ENCODE assay signal across 8 cellular contexts in the genomic region with DNA sequence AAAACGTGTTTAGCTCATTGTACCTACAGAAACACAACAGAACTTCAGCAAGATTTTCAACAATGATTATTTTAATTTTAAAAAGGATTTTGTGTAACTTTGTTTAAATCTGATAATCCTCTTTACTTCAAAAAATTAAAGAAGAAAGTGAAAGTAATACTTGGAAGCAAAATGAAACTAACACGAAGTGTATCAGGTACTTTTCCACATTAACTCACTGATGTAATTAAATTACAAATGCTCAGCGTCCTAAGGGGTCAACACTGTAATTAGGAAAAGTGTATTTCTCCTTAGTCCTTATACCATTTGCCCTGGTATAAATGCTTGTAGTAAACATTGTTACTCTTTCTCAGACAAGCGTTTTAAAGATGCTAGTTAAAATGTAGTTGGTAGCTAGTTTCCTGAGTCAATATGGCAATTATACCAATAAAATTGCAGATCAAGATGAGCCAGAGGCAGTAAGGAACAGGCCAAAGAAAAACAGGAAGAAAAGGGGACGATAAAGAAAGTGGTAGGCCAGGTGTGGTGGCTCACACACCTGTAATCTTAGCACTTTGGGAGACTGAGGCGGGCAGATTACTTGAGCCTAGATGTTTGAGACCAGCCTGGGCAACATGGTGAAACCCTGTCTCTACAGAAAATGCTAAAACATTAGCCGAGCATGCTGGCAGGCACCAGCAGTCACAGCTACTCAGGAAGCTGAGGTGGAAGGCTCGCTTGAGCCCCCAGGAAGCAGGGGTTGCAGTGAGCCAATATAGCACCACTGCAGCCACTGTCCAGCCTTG.
DNase-seq lines count a peak whose midpoint lies in the region; ATAC-seq and TF ChIP-seq lines count a peak whose summit lies in the region.

No MANE protein-coding gene starts in this region.

- no peaks in the 10 kb centered on the region for H3K27me3 Mint-ChIP-seq in activated naive CD4-positive, alpha-beta T cell treated with anti-CD3 and anti-CD28 coated beads for 36 hours (ENCODE audit: low read depth)
- H3K27me3 Mint-ChIP-seq in activated naive CD8-positive, alpha-beta T cell treated with anti-CD3 and anti-CD28 coated beads for 36 hours, result no peaks in the 10 kb centered on the region
- no peaks in the 10 kb centered on the region for H3K27me3 Mint-ChIP-seq in mesothelial cell of epicardium (ENCODE audit: low read depth)

- no peak for TF ChIP-seq CTCF in mesothelial cell of epicardium (IDR thresholded peaks at IDR 0.05; ENCODE audit: unreplicated experiment)

- peak overlapping the region; percentile 87 for H3K27ac Mint-ChIP-seq in activated naive CD4-positive, alpha-beta T cell treated with anti-CD3 and anti-CD28 coated beads for 36 hours
- peak overlapping the region; percentile 93 for H3K27ac Mint-ChIP-seq in activated naive CD8-positive, alpha-beta T cell treated with anti-CD3 and anti-CD28 coated beads for 36 hours
- H3K27ac Mint-ChIP-seq in mesothelial cell of epicardium, result peak overlapping the region; percentile 6

- H3K4me3 Mint-ChIP-seq in activated naive CD4-positive, alpha-beta T cell treated with anti-CD3 and anti-CD28 coated beads for 36 hours, result peak overlapping the region; percentile 54
- peak overlapping the region; percentile 64 for H3K4me3 Mint-ChIP-seq in activated naive CD8-positive, alpha-beta T cell treated with anti-CD3 and anti-CD28 coated beads for 36 hours
- H3K4me3 Mint-ChIP-seq in mesothelial cell of epicardium, result no peak overlapping the region

- no peaks in the 10 kb centered on the region for H3K36me3 Mint-ChIP-seq in activated naive CD4-positive, alpha-beta T cell treated with anti-CD3 and anti-CD28 coated beads for 36 hours (ENCODE audit: low read depth)
- H3K36me3 Mint-ChIP-seq in activated naive CD8-positive, alpha-beta T cell treated with anti-CD3 and anti-CD28 coated beads for 36 hours, result peaks cover 9% of the 10 kb centered on the region
- H3K36me3 Mint-ChIP-seq in mesothelial cell of epicardium, result no peaks in the 10 kb centered on the region

- intact Hi-C loops in activated naive CD4-positive, alpha-beta T cell treated with anti-CD3 and anti-CD28 coated beads for 36 hours (cut with micrococcal nuclease), result loop anchor here (1.0 to 10.0 kb wide), 10 partner anchors 49 to 1121 kb away; a partner anchor contains a TSS
- intact Hi-C loops in posterior vena cava (cut with DNase I), result no loop called here

- H3K4me1 Mint-ChIP-seq in activated naive CD4-positive, alpha-beta T cell treated with anti-CD3 and anti-CD28 coated beads for 36 hours (ENCODE audit: low read depth), result peaks cover 27% of the 10 kb centered on the region
- peaks cover 20% of the 10 kb centered on the region for H3K4me1 Mint-ChIP-seq in activated naive CD8-positive, alpha-beta T cell treated with anti-CD3 and anti-CD28 coated beads for 36 hours
- H3K4me1 Mint-ChIP-seq in mesothelial cell of epicardium, result peaks cover 11% of the 10 kb centered on the region

- CTCF ChIA-PET in activated naive CD4-positive, alpha-beta T cell treated with anti-CD3 and anti-CD28 coated beads for 36 hours (lab: Charles Lee), result interaction anchor here (0.7 kb wide), 1 partner anchor 72 kb away, joined by 5 read pairs; no protein-coding TSS in a partner anchor

- no peaks in the 10 kb centered on the region for H3K9me3 Mint-ChIP-seq in activated naive CD4-positive, alpha-beta T cell treated with anti-CD3 and anti-CD28 coated beads for 36 hours
- H3K9me3 Mint-ChIP-seq in activated naive CD8-positive, alpha-beta T cell treated with anti-CD3 and anti-CD28 coated beads for 36 hours, result no peaks in the 10 kb centered on the region
- H3K9me3 Mint-ChIP-seq in mesothelial cell of epicardium, result no peaks in the 10 kb centered on the region

- DNase-seq in activated naive CD4-positive, alpha-beta T cell treated with anti-CD3 and anti-CD28 coated beads for 36 hours, result peak; percentile 17
- DNase-seq in activated naive CD4-positive, alpha-beta T cell (lab: John Stamatoyannopoulos, UW), result no peak
- DNase-seq in activated naive CD8-positive, alpha-beta T cell treated with anti-CD3 and anti-CD28 coated beads for 36 hours, result no peak
- DNase-seq in mesothelial cell of epicardium (ENCODE audit: low spot score in 2 of 2, unreplicated experiment in 2 of 2), result no peak
- DNase-seq in posterior vena cava (ENCODE audit: low spot score), result no peak
- DNase-seq in DMS114 treated with DMSO at 0.1 percent for 48 hours (lab: John Stamatoyannopoulos, UW; ENCODE audit: unreplicated experiment), result no peak

- ATAC-seq in HG03139 (IDR thresholded peaks at IDR 0.05; ENCODE audit: unreplicated experiment), result peak; percentile 45
- no peak for ATAC-seq in GM19328 (IDR thresholded peaks at IDR 0.05; ENCODE audit: unreplicated experiment)

Comparison
In these comparisons a context has a peak if more than half of its experiments do, and no peak if none do; other contexts are left out.
1. H3K27ac Mint-ChIP-seq: peak in every context shown above with its lines; median percentile 93 in activated naive CD8-positive, alpha-beta T cell treated with anti-CD3 and anti-CD28 coated beads for 36 hours; 87 in activated naive CD4-positive, alpha-beta T cell treated with anti-CD3 and anti-CD28 coated beads for 36 hours; 6 in mesothelial cell of epicardium.